Comparison of ENCODE assay signal across 6 cellular contexts in genomic region chr2:106974891-106975290, GRCh38.
"Had no signal": no experiment of that assay in that cellular context is flagged by ENCODE, and none has a peak within 500 bp of the region (broad histone marks: within the 10 kb centered on the region; RNA-seq: fewer than 3 reads in every experiment).

No MANE protein-coding gene starts in this region.

- H3K4me3 Mint-ChIP-seq: IgD-negative memory B cell had no signal

- H3K4me1 Mint-ChIP-seq: IgD-negative memory B cell had no signal

- H3K27ac Mint-ChIP-seq: IgD-negative memory B cell had no signal

- H3K27me3 Mint-ChIP-seq: IgD-negative memory B cell had no signal

- H3K27ac ChIP-seq: HL-60 had no signal

- ATAC-seq: HepG2, K562 had no signal

- H3K4me3 ChIP-seq: K562 had no signal

- DNase-seq: IMR-90, KBM-7 had no signal
